ENCODE assay signal across 8 cellular contexts in genomic region chr11:121416909-121417567, GRCh38. TPM values are rescaled to one million over a fixed set of nuclear protein-coding genes. Genes with fewer than 3 reads are reported as not detected.
DNase-seq lines count a peak whose midpoint lies in the region; ATAC-seq and TF ChIP-seq lines count a peak whose summit lies in the region.

No MANE protein-coding gene starts in this region.

- H3K9me3 ChIP-seq in MG63 (no peaks in the 10 kb centered on the region), ovary (no peaks in the 10 kb centered on the region), Caco-2 (no peaks in the 10 kb centered on the region)

- H3K4me1 ChIP-seq in ovary (ENCODE audit: insufficient read depth) (peaks cover 6% of the 10 kb centered on the region), Caco-2 (no peaks in the 10 kb centered on the region)

- intact Hi-C loops in ovary (cut with DNase I) (no loop called here), Caco-2 (cut with micrococcal nuclease; ENCODE audit: unreplicated experiment) (no loop called here)

- CTCF ChIA-PET in Caco-2 (lab: Charles Lee): interaction anchor here (0.8 kb wide), 1 partner anchor 24 kb away, joined by 3 read pairs; no protein-coding TSS in a partner anchor

- H3K27me3 Mint-ChIP-seq in Caco-2 (ENCODE audit: insufficient read depth, unreplicated experiment): peaks cover 4% of the 10 kb centered on the region

- H3K4me3 ChIP-seq in MG63: no peak overlapping the region
- H3K4me3 ChIP-seq in ovary: no peak overlapping the region
- H3K4me3 ChIP-seq in Caco-2 (ENCODE audit: low read depth, low read length): no peak overlapping the region

- TF ChIP-seq EP300 in ovary (IDR thresholded peaks at IDR 0.05): no peak

- no peaks in the 10 kb centered on the region for H3K27me3 ChIP-seq in MG63
- H3K27me3 ChIP-seq in ovary: no peaks in the 10 kb centered on the region
- no peaks in the 10 kb centered on the region; the same call in 1 of the 2 replicates for H3K27me3 ChIP-seq in Caco-2 (replicated peaks; ENCODE audit: control insufficient read depth, insufficient read depth, low read length)

- H3K36me3 ChIP-seq in MG63 (no peaks in the 10 kb centered on the region), ovary (no peaks in the 10 kb centered on the region), Caco-2 (ENCODE audit: control insufficient read depth, insufficient read depth, low read length) (no peaks in the 10 kb centered on the region)

- no peak for TF ChIP-seq POLR2A in ovary (IDR thresholded peaks at IDR 0.05)

- peak; percentile 74 for ATAC-seq in GM21619 (IDR thresholded peaks at IDR 0.05; ENCODE audit: unreplicated experiment)
- peak; percentile 68 for ATAC-seq in esophagus mucosa

- H3K27ac Mint-ChIP-seq in Caco-2 (ENCODE audit: unreplicated experiment): no peak overlapping the region

- DNase-seq in C1 segment of cervical spinal cord (lab: John Stamatoyannopoulos, UW) (peak in 10 of 14 donors; percentile 25 to 82 (median 58)), MG63 (peak; percentile 91), ovary (peak; percentile 77 to 86 (median 79)), OCI-M2 (lab: John Stamatoyannopoulos, UW; ENCODE audit: unreplicated experiment) (no peak), Caco-2 (no peak)
- DNase-seq in activated CD4-positive, alpha-beta T cell treated with anti-CD3 and anti-CD28 coated beads, Interleukin-2, amount 50 U/mL, for 48 hours: peak; percentile 57 to 73

- H3K4me1 Mint-ChIP-seq in Caco-2 (ENCODE audit: low read depth, unreplicated experiment): no peaks in the 10 kb centered on the region

- POLR2A ChIA-PET in Caco-2 (lab: Charles Lee): no interaction called here

- 22 to 24% (median 24%) methylated on average over 7 of the region's 7 CpGs for WGBS in ovary, 3 donors

- no peaks in the 10 kb centered on the region for H3K36me3 Mint-ChIP-seq in Caco-2 (ENCODE audit: insufficient read depth, unreplicated experiment)

- H3K27ac ChIP-seq in ovary: no peak overlapping the region

- TF ChIP-seq CTCF in ovary (IDR thresholded peaks at IDR 0.05) (no peak), Caco-2 (IDR thresholded peaks at IDR 0.05; ENCODE audit: insufficient read depth in 1 of 2, low read depth in 1 of 2, low read length in 1 of 2, severe bottlenecking in 1 of 2, unreplicated experiment in 1 of 2) (no peak)

- no peak overlapping the region for H3K4me3 Mint-ChIP-seq in Caco-2 (ENCODE audit: unreplicated experiment)

- BruUV-seq in Caco-2 (replicated peaks; lab: Mats Ljungman, UMichigan): no TSS peak

- no peaks in the 10 kb centered on the region for H3K9me3 Mint-ChIP-seq in Caco-2 (ENCODE audit: unreplicated experiment)

RNA-seq across cellular contexts. Expression of gene SORL1, which starts 35.1 kb away (rescaled TPM):
- total RNA-seq in MG63 (2014; rRNA removed; shearing (Covaris generic); ENCODE audit: low replicate concordance): 0.59 and 0.69 TPM in 2 replicates
- total RNA-seq in esophagus mucosa (14.3 TPM), ovary (10 to 100 TPM; 10.5 to 64.5 (median 29.8) TPM), Caco-2 (2022) (26.3 and 34.0 TPM in 2 replicates)
- 10 to 100 TPM in 1 of 2 donors, 1 to 10 TPM in 1; 2.9 to 14.9 TPM for polyA plus RNA-seq in ovary

Comparison
In these comparisons a context has a peak if more than half of its experiments do, and no peak if none do; other contexts are left out.
1. DNase-seq: peak in C1 segment of cervical spinal cord (10 of 14), MG63 (single experiment), activated CD4-positive, alpha-beta T cell treated with anti-CD3 and anti-CD28 coated beads, Interleukin-2, amount 50 U/mL, for 48 hours (2 of 2) and ovary (5 of 5); none in OCI-M2 (single experiment) and Caco-2 (0 of 2).